Comparison of ENCODE assay signal across 9 cellular contexts in genomic region chr19:12985049-12985776, GRCh38. TPM values are rescaled to one million over a fixed set of nuclear protein-coding genes. Genes with fewer than 3 reads are reported as not detected.
DNase-seq lines count a peak whose midpoint lies in the region; ATAC-seq and TF ChIP-seq lines count a peak whose summit lies in the region.
"Had no signal": no experiment of that assay in that cellular context is flagged by ENCODE, and none has a peak within 500 bp of the region (broad histone marks: within the 10 kb centered on the region; RNA-seq: fewer than 3 reads in every experiment).

No MANE protein-coding gene starts in this region.

- POLR2A ChIA-PET in activated CD4-positive, alpha-beta T cell treated with anti-CD3 and anti-CD28 coated beads, Interleukin-2, amount 10 ng/mL, durations not matched to agents 7 days and 5 days (lab: Charles Lee) = no interaction called here

- DNase-seq in activated CD4-positive, alpha-beta T cell treated with anti-CD3 and anti-CD28 coated beads for 48 hours = peak; percentile 36
- DNase-seq in activated CD4-positive, alpha-beta T cell treated with anti-CD3 and anti-CD28 coated beads, Interleukin-2, amount 10 ng/mL, durations not matched to agents 7 days and 5 days = no peak
- peak in 52 of 56 donors; percentile 24 to 94 (median 78) for DNase-seq in amygdala (lab: John Stamatoyannopoulos, UW)
- peak in 1 of 3 donors; percentile 59 for DNase-seq in right lobe of liver
- DNase-seq in tibial artery = peak; percentile 72 to 86
- DNase-seq in stimulated activated naive CD4-positive, alpha-beta T cell (lab: John Stamatoyannopoulos, UW) = no peak

- H3K4me1 ChIP-seq in right lobe of liver = no peaks in the 10 kb centered on the region
- peaks cover 0 to 30% (median 13%) of the 10 kb centered on the region in 4 donors for H3K4me1 ChIP-seq in tibial artery

- H3K9me3 ChIP-seq in right lobe of liver (no peaks in the 10 kb centered on the region), tibial artery (no peaks in the 10 kb centered on the region)

- H3K36me3 Mint-ChIP-seq in activated CD4-positive, alpha-beta T cell treated with anti-CD3 and anti-CD28 coated beads, Interleukin-2, amount 10 ng/mL, durations not matched to agents 7 days and 5 days (ENCODE audit: low read depth) = no peaks in the 10 kb centered on the region

- no peaks in the 10 kb centered on the region for H3K27me3 Mint-ChIP-seq in activated CD4-positive, alpha-beta T cell treated with anti-CD3 and anti-CD28 coated beads, Interleukin-2, amount 10 ng/mL, durations not matched to agents 7 days and 5 days

- no peak overlapping the region for H3K27ac ChIP-seq in right lobe of liver
- peak overlapping the region in 1 of 2 donors; percentile 29 for H3K27ac ChIP-seq in tibial artery

- CTCF ChIA-PET in activated CD4-positive, alpha-beta T cell treated with anti-CD3 and anti-CD28 coated beads, Interleukin-2, amount 10 ng/mL, durations not matched to agents 7 days and 5 days (lab: Charles Lee) = interaction anchor here (0.9 to 2.1 kb wide), 3 partner anchors 9 to 94 kb away, joined by 3 to 10 read pairs (median 4); no protein-coding TSS in a partner anchor

- ATAC-seq in right lobe of liver = peak; percentile 15 to 67 (median 53)
- ATAC-seq in HG03521 (IDR thresholded peaks at IDR 0.05; ENCODE audit: unreplicated experiment) = no peak
- ATAC-seq in HG03442 (IDR thresholded peaks at IDR 0.05; ENCODE audit: unreplicated experiment) = no peak

- TF ChIP-seq POLR2A in right lobe of liver (IDR thresholded peaks at IDR 0.05) = no peak

- H3K27ac Mint-ChIP-seq in activated CD4-positive, alpha-beta T cell treated with anti-CD3 and anti-CD28 coated beads, Interleukin-2, amount 10 ng/mL, durations not matched to agents 7 days and 5 days = no peak overlapping the region

- H3K27me3 ChIP-seq in right lobe of liver (no peaks in the 10 kb centered on the region), tibial artery (no peaks in the 10 kb centered on the region)

- TF ChIP-seq CTCF in right lobe of liver (IDR thresholded peaks at IDR 0.05) = no peak
- TF ChIP-seq CTCF in tibial artery (IDR thresholded peaks at IDR 0.05) = no peak

- no peaks in the 10 kb centered on the region for H3K9me3 Mint-ChIP-seq in activated CD4-positive, alpha-beta T cell treated with anti-CD3 and anti-CD28 coated beads, Interleukin-2, amount 10 ng/mL, durations not matched to agents 7 days and 5 days

- WGBS in right lobe of liver (ENCODE audit: insufficient coverage, low coverage, low lambda C conversion rate, missing lambda C conversion rate) = 49% methylated on average over 6 of the region's 16 CpGs

- no peaks in the 10 kb centered on the region for H3K4me1 Mint-ChIP-seq in activated CD4-positive, alpha-beta T cell treated with anti-CD3 and anti-CD28 coated beads, Interleukin-2, amount 10 ng/mL, durations not matched to agents 7 days and 5 days

- H3K4me3 ChIP-seq in right lobe of liver (no peak overlapping the region), tibial artery (no peak overlapping the region)

- intact Hi-C loops in right lobe of liver (cut with DNase I) = no loop called here
- intact Hi-C loops in tibial artery (cut with DNase I; ENCODE audit: low total_unique reads) = loop anchor here (5.0 kb wide), 1 partner anchor 42 kb away; no protein-coding TSS in a partner anchor

- H3K4me3 Mint-ChIP-seq in activated CD4-positive, alpha-beta T cell treated with anti-CD3 and anti-CD28 coated beads, Interleukin-2, amount 10 ng/mL, durations not matched to agents 7 days and 5 days = no peak overlapping the region

- H3K36me3 ChIP-seq in right lobe of liver (no peaks in the 10 kb centered on the region), tibial artery (no peaks in the 10 kb centered on the region)

RNA-seq across cellular contexts. Expression of gene NFIX, which starts 10.1 kb away (rescaled TPM):
- 1 to 10 TPM; 1.2 to 1.5 TPM for total RNA-seq in activated CD4-positive, alpha-beta T cell treated with anti-CD3 and anti-CD28 coated beads, Interleukin-2, amount 10 ng/mL, durations not matched to agents 7 days and 5 days
- 10 to 100 TPM; 20.3 to 40.0 (median 26.7) TPM for total RNA-seq in right lobe of liver

RNA-seq across cellular contexts. Expression of gene DAND5, which starts 15.8 kb away (rescaled TPM):
- total RNA-seq in activated CD4-positive, alpha-beta T cell treated with anti-CD3 and anti-CD28 coated beads, Interleukin-2, amount 10 ng/mL, durations not matched to agents 7 days and 5 days = under 1 TPM; 0.15 to 0.20 TPM
- not detected for total RNA-seq in right lobe of liver
- total RNA-seq: glomerular endothelial cell had no signal

RNA-seq across cellular contexts. Expression of gene GADD45GIP1, which starts 28.2 kb away (rescaled TPM):
- total RNA-seq in activated CD4-positive, alpha-beta T cell treated with anti-CD3 and anti-CD28 coated beads, Interleukin-2, amount 10 ng/mL, durations not matched to agents 7 days and 5 days = 10 to 100 TPM; 14.9 to 16.5 TPM
- 10 to 100 TPM in 3 of 6 experiments, 1 to 10 TPM in 3; 7.7 to 29.3 (median 10.0) TPM for total RNA-seq in right lobe of liver

RNA-seq across cellular contexts. Expression of gene RAD23A, which starts 39.6 kb away (rescaled TPM):
- total RNA-seq in activated CD4-positive, alpha-beta T cell treated with anti-CD3 and anti-CD28 coated beads, Interleukin-2, amount 10 ng/mL, durations not matched to agents 7 days and 5 days = 100 to 1,000 TPM; 120 to 131 TPM
- total RNA-seq in right lobe of liver = 10 to 100 TPM; 37.8 to 69.0 (median 52.9) TPM

RNA-seq across cellular contexts. Expression of gene CALR, which starts 46.8 kb away (rescaled TPM):
- 100 to 1,000 TPM; 726 to 779 TPM for total RNA-seq in activated CD4-positive, alpha-beta T cell treated with anti-CD3 and anti-CD28 coated beads, Interleukin-2, amount 10 ng/mL, durations not matched to agents 7 days and 5 days
- 1,000 to 10,000 TPM in 3 of 6 experiments, 100 to 1,000 TPM in 3; 771 to 1,471 (median 1,008) TPM for total RNA-seq in right lobe of liver

Comparison
In these comparisons a context has a peak if more than half of its experiments do, and no peak if none do; other contexts are left out.
1. DNase-seq: peak in activated CD4-positive, alpha-beta T cell treated with anti-CD3 and anti-CD28 coated beads for 48 hours (single experiment), amygdala (52 of 56) and tibial artery (2 of 2); none in activated CD4-positive, alpha-beta T cell treated with anti-CD3 and anti-CD28 coated beads, Interleukin-2, amount 10 ng/mL, durations not matched to agents 7 days and 5 days (single experiment) and stimulated activated naive CD4-positive, alpha-beta T cell (0 of 6).
2. ATAC-seq: peak in right lobe of liver (4 of 4); none in HG03521 (single experiment) and HG03442 (single experiment).
3. RNA of gene NFIX, which starts 10.1 kb away (total RNA-seq): 20.3 to 40.0 TPM in right lobe of liver; 1.2 to 1.5 TPM in activated CD4-positive, alpha-beta T cell treated with anti-CD3 and anti-CD28 coated beads, Interleukin-2, amount 10 ng/mL, durations not matched to agents 7 days and 5 days; every median in the first group is over 4 times any median in the second.